Comparison of ENCODE assay signal across 33 cellular contexts in the genomic region with DNA sequence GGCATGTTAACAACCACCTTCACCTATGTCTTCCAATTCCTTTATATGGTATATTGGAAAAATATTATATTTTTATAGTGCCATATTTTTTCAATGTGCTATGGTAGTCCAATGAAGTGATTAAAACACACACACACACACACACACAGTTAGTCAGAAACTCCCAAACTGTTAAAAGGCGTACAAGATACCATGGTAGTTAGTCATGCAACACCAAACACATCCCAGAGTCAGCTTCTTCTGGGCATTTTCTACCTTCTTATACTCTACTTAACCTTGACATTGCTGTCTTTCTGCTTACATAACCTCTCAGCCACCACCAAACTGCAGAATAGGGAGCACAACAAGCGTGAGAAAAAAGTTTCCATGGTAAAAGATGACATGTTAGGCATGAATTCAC.
DNase-seq lines count a peak whose midpoint lies in the region; ATAC-seq and TF ChIP-seq lines count a peak whose summit lies in the region.
"Had no signal": no experiment of that assay in that cellular context is flagged by ENCODE, and none has a peak within 500 bp of the region (broad histone marks: within the 10 kb centered on the region; RNA-seq: fewer than 3 reads in every experiment).

No MANE protein-coding gene starts in this region.

- H3K27ac Mint-ChIP-seq in stimulated activated memory B cell treated with anti-CD40 and anti-IgM and Interleukin-4, amounts not matched to agents 10 μg/mL and 1 μg/mL and 100 μg/mL, for 72 hours = no peak overlapping the region
- H3K27ac Mint-ChIP-seq: activated CD8-positive, alpha-beta T cell treated with anti-CD3 and anti-CD28 coated beads, Interleukin-2, amount 10 ng/mL, durations not matched to agents 7 days and 5 days; activated naive CD4-positive, alpha-beta T cell treated with anti-CD3 and anti-CD28 coated beads, Interleukin-2, amount 50 U/mL, for 72 hours; activated T-helper 17 cell treated with anti-CD3 and anti-CD28 coated beads, Interleukin-2, amount 50 U/mL, for 72 hours; H9; natural killer cell treated with Interleukin-12 subunit alpha and Interleukin-12 subunit beta and Interleukin-15 and Interleukin-18, amount 100 ng/mL, for 72 hours; T-helper 17 cell had no signal

- no peaks in the 10 kb centered on the region for H3K36me3 Mint-ChIP-seq in stimulated activated memory B cell treated with anti-CD40 and anti-IgM and Interleukin-4, amounts not matched to agents 10 μg/mL and 1 μg/mL and 100 μg/mL, for 72 hours
- H3K36me3 Mint-ChIP-seq: activated naive CD4-positive, alpha-beta T cell treated with anti-CD3 and anti-CD28 coated beads, Interleukin-2, amount 50 U/mL, for 72 hours; natural killer cell treated with Interleukin-12 subunit alpha and Interleukin-12 subunit beta and Interleukin-15 and Interleukin-18, amount 100 ng/mL, for 72 hours had no signal

- no peak for ATAC-seq in GM18909 (IDR thresholded peaks at IDR 0.05; ENCODE audit: poor library complexity, unreplicated experiment)
- ATAC-seq in stimulated activated memory B cell treated with anti-CD40 and anti-IgM and Interleukin-4, amounts not matched to agents 10 μg/mL and 1 μg/mL and 100 μg/mL, for 72 hours = no peak
- no peak for ATAC-seq in HG03521 (IDR thresholded peaks at IDR 0.05; ENCODE audit: unreplicated experiment)
- ATAC-seq: activated CD8-positive, alpha-beta T cell treated with anti-CD3 and anti-CD28 coated beads, Interleukin-2, amount 10 ng/mL, durations not matched to agents 7 days and 5 days; activated naive CD4-positive, alpha-beta T cell treated with anti-CD3 and anti-CD28 coated beads, Interleukin-2, amount 50 U/mL, for 72 hours; activated T-helper 17 cell treated with anti-CD3 and anti-CD28 coated beads, Interleukin-2, amount 50 U/mL, for 72 hours; heart left ventricle; lower lobe of right lung; mucosa of descending colon; natural killer cell treated with Interleukin-12 subunit alpha and Interleukin-12 subunit beta and Interleukin-15 and Interleukin-18, amount 100 ng/mL, for 72 hours; Panc1; T-helper 17 cell had no signal

- H3K27me3 Mint-ChIP-seq in stimulated activated memory B cell treated with anti-CD40 and anti-IgM and Interleukin-4, amounts not matched to agents 10 μg/mL and 1 μg/mL and 100 μg/mL, for 72 hours = peaks cover 32% of the 10 kb centered on the region

- H3K4me3 ChIP-seq in epithelial cell of esophagus (ENCODE audit: low read length) = no peak overlapping the region
- H3K4me3 ChIP-seq: BLaER1 treated with 17β-estradiol and CSF1 and Interleukin-3, amounts not matched to agents 10 nM and 100 nM; heart left ventricle; lower lobe of right lung; mucosa of descending colon; upper lobe of left lung had no signal

- DNase-seq in EL (peak; percentile 15), M059J (ENCODE audit: low read depth) (peak; percentile 17), epithelial cell of esophagus (ENCODE audit: low read depth) (peak; percentile 43), non-pigmented ciliary epithelial cell (ENCODE audit: low read depth) (peak; percentile 10), RKO (ENCODE audit: low spot score) (no peak)
- DNase-seq: ACHN; activated CD8-positive, alpha-beta T cell treated with anti-CD3 and anti-CD28 coated beads, Interleukin-2, amount 10 ng/mL, durations not matched to agents 7 days and 5 days; caudate nucleus; cortex of kidney; effector memory CD4-positive, alpha-beta T cell; foreskin fibroblast; GDM1; H9; heart left ventricle; kidney; lower lobe of right lung; mucosa of descending colon; NCI-H1417 treated with DMSO at 0.1 percent for 48 hours; NCI-H2081 treated with DMSO at 0.1 percent for 48 hours; NCI-H2227 treated with DMSO at 0.1 percent for 48 hours; NCI-H69; SHP77; stimulated activated naive CD4-positive, alpha-beta T cell; T-helper 17 cell; upper lobe of left lung had no signal

- peaks cover 6% of the 10 kb centered on the region for H3K4me1 Mint-ChIP-seq in stimulated activated memory B cell treated with anti-CD40 and anti-IgM and Interleukin-4, amounts not matched to agents 10 μg/mL and 1 μg/mL and 100 μg/mL, for 72 hours
- H3K4me1 Mint-ChIP-seq: activated T-helper 17 cell treated with anti-CD3 and anti-CD28 coated beads, Interleukin-2, amount 50 U/mL, for 72 hours had no signal

- no peaks in the 10 kb centered on the region for H3K9me3 Mint-ChIP-seq in stimulated activated memory B cell treated with anti-CD40 and anti-IgM and Interleukin-4, amounts not matched to agents 10 μg/mL and 1 μg/mL and 100 μg/mL, for 72 hours
- H3K9me3 Mint-ChIP-seq: activated naive CD4-positive, alpha-beta T cell treated with anti-CD3 and anti-CD28 coated beads, Interleukin-2, amount 50 U/mL, for 72 hours; activated T-helper 17 cell treated with anti-CD3 and anti-CD28 coated beads, Interleukin-2, amount 50 U/mL, for 72 hours; natural killer cell treated with Interleukin-12 subunit alpha and Interleukin-12 subunit beta and Interleukin-15 and Interleukin-18, amount 100 ng/mL, for 72 hours had no signal

- H3K4me3 Mint-ChIP-seq in stimulated activated memory B cell treated with anti-CD40 and anti-IgM and Interleukin-4, amounts not matched to agents 10 μg/mL and 1 μg/mL and 100 μg/mL, for 72 hours = no peak overlapping the region
- H3K4me3 Mint-ChIP-seq: activated CD8-positive, alpha-beta T cell treated with anti-CD3 and anti-CD28 coated beads, Interleukin-2, amount 10 ng/mL, durations not matched to agents 7 days and 5 days; activated T-helper 17 cell treated with anti-CD3 and anti-CD28 coated beads, Interleukin-2, amount 50 U/mL, for 72 hours; H9; natural killer cell treated with Interleukin-12 subunit alpha and Interleukin-12 subunit beta and Interleukin-15 and Interleukin-18, amount 100 ng/mL, for 72 hours; T-helper 17 cell had no signal

- TF ChIP-seq CTCF in epithelial cell of esophagus (IDR thresholded peaks at IDR 0.05; ENCODE audit: insufficient read depth, low read depth, low read length, missing control alignments) = no peak
